ENCODE assay signal across 8 cellular contexts in genomic region chr19:17094694-17095093, GRCh38. TPM values are rescaled to one million over a fixed set of nuclear protein-coding genes. Genes with fewer than 3 reads are reported as not detected.
DNase-seq lines count a peak whose midpoint lies in the region; ATAC-seq, FAIRE-seq and TF ChIP-seq lines count a peak whose summit lies in the region.
"Not testable (repeated sequence)": the region's sequence is repeated elsewhere in the genome, so short reads cannot be mapped to it uniquely, and the experiment has no call there.

No MANE protein-coding gene starts in this region.

- H3K9me3 ChIP-seq in IMR-90 (ENCODE audit: control insufficient read depth, insufficient read depth, low read length); K562 (replicated peaks; ENCODE audit: control insufficient read depth, insufficient read depth, low read depth, low read length); esophagus squamous epithelium; hepatocyte (ENCODE audit: low read depth); mucosa of rectum (ENCODE audit: control insufficient read depth in 2 of 2, low read length in 2 of 2); sigmoid colon; stomach smooth muscle (ENCODE audit: control insufficient read depth in 2 of 2, low read length in 2 of 2); uterus: not testable (repeated sequence)

- H3K4me3 ChIP-seq in IMR-90 (ENCODE audit: insufficient read depth, low read depth, low read length); K562; esophagus squamous epithelium; hepatocyte; mucosa of rectum (ENCODE audit: low read length in 2 of 2); sigmoid colon; uterus: not testable (repeated sequence)
- peak overlapping the region in 1 of 2 donors; percentile 8 for H3K4me3 ChIP-seq in stomach smooth muscle (ENCODE audit: low read length in 2 of 2)

- H3K4me2 ChIP-seq in IMR-90 (ENCODE audit: low read depth, low read length); K562 (ENCODE audit: insufficient read depth, low read length); hepatocyte: not testable (repeated sequence)

- dilution Hi-C loops in IMR-90 (cut with HindIII; ENCODE audit: low sequenced_read_pairs, unreplicated experiment) = not testable (repeated sequence)

- not testable (repeated sequence) for H4K91ac ChIP-seq in IMR-90 (ENCODE audit: insufficient read depth, low read depth, low read length)

- H3K9me1 ChIP-seq in IMR-90 (ENCODE audit: insufficient read depth, low read length) = peaks cover 32% of the 10 kb centered on the region
- not testable (repeated sequence) for H3K9me1 ChIP-seq in K562 (ENCODE audit: control insufficient read depth, insufficient read depth, low read length)

- peaks cover 16 to 70% of the 10 kb centered on the region in 2 experiments for H3K79me1 ChIP-seq in IMR-90 (ENCODE audit: low read depth in 1 of 2, low read length in 2 of 2)

- not testable (repeated sequence) for H4K5ac ChIP-seq in IMR-90 (ENCODE audit: low read depth, low read length)

- peak overlapping the region; percentile 50; the same call in 1 of the 2 replicates for H3K27ac ChIP-seq in IMR-90 (ENCODE audit: insufficient read depth, low read length)
- H3K27ac ChIP-seq in K562 (ENCODE audit: extremely low read depth, low read depth, low read length) = not testable (repeated sequence)
- H3K27ac ChIP-seq in esophagus squamous epithelium = peak overlapping the region; percentile 49 to 84 (median 76)
- peak overlapping the region; percentile 70 for H3K27ac ChIP-seq in hepatocyte
- H3K27ac ChIP-seq in mucosa of rectum (ENCODE audit: low read depth in 2 of 2, low read length in 2 of 2) = peak overlapping the region; percentile 48 to 64
- H3K27ac ChIP-seq in sigmoid colon = peak overlapping the region; percentile 63 to 94 (median 77)
- peak overlapping the region; percentile 60 for H3K27ac ChIP-seq in stomach smooth muscle (ENCODE audit: low read length)
- peak overlapping the region; percentile 83 to 91 for H3K27ac ChIP-seq in uterus

- not testable (repeated sequence) for H3K9ac ChIP-seq in IMR-90 (ENCODE audit: low read depth, low read length); K562 (ENCODE audit: insufficient read depth in 1 of 2, low read depth in 2 of 2, low read length in 2 of 2); mucosa of rectum (ENCODE audit: low read depth in 1 of 2, low read length in 2 of 2); stomach smooth muscle (ENCODE audit: low read length in 2 of 2)

- H4K20me1 ChIP-seq in IMR-90 (ENCODE audit: insufficient read depth, low read length) = peaks cover 58% of the 10 kb centered on the region
- not testable (repeated sequence) for H4K20me1 ChIP-seq in K562 (replicated peaks; ENCODE audit: control insufficient read depth, insufficient read depth, low read length); hepatocyte (ENCODE audit: insufficient read depth, poor library complexity, severe bottlenecking)

- H3K56ac ChIP-seq in IMR-90 (ENCODE audit: extremely low read depth, insufficient read depth, low read length) = not testable (repeated sequence)

- H3K18ac ChIP-seq in IMR-90 (ENCODE audit: low read depth, low read length) = not testable (repeated sequence)

- DNase-seq in IMR-90; K562 (ENCODE audit: extremely low read depth in 1 of 4, low spot score in 3 of 4); esophagus squamous epithelium (lab: John Stamatoyannopoulos, UW); hepatocyte (ENCODE audit: low spot score); sigmoid colon; uterus: not testable (repeated sequence)

- not testable (repeated sequence) for H2AFZ ChIP-seq in IMR-90 (replicated peaks; ENCODE audit: low read length, poor library complexity); K562 (ENCODE audit: low read depth, low read length); hepatocyte

- not testable (repeated sequence) for H2BK15ac ChIP-seq in IMR-90 (ENCODE audit: low read depth, low read length)

- not testable (repeated sequence) for H3K36me3 ChIP-seq in IMR-90 (ENCODE audit: control insufficient read depth, insufficient read depth, low read length); esophagus squamous epithelium; hepatocyte (replicated peaks; ENCODE audit: insufficient read depth, low read depth); mucosa of rectum (ENCODE audit: control insufficient read depth in 2 of 2, insufficient read depth in 2 of 2, low read length in 2 of 2); sigmoid colon; stomach smooth muscle (ENCODE audit: control insufficient read depth in 2 of 2, insufficient read depth in 2 of 2, low read length in 2 of 2); uterus
- peaks cover 10% of the 10 kb centered on the region; the same call in 2 of the 3 replicates for H3K36me3 ChIP-seq in K562 (ENCODE audit: control insufficient read depth, insufficient read depth, low read length)

- not testable (repeated sequence) for H3K27me3 ChIP-seq in IMR-90 (ENCODE audit: control insufficient read depth, insufficient read depth, low read length); K562 (ENCODE audit: control insufficient read depth in 2 of 2, insufficient read depth in 2 of 2, low read length in 2 of 2); esophagus squamous epithelium; hepatocyte; mucosa of rectum (ENCODE audit: control insufficient read depth in 2 of 2, insufficient read depth in 2 of 2, low read length in 2 of 2); sigmoid colon; stomach smooth muscle (ENCODE audit: control insufficient read depth in 1 of 2, insufficient read depth in 2 of 2, low read length in 2 of 2); uterus

- not testable (repeated sequence) for H2BK120ac ChIP-seq in IMR-90 (ENCODE audit: low read depth, low read length)

- H2AK9ac ChIP-seq in IMR-90 (replicated peaks; ENCODE audit: low read depth, low read length, poor library complexity) = not testable (repeated sequence)

- peak overlapping the region; percentile 30 for H2BK5ac ChIP-seq in IMR-90 (ENCODE audit: low read depth, low read length, poor library complexity, severe bottlenecking)

- in situ Hi-C loops in IMR-90 (cut with MboI; ENCODE audit: low sequenced_read_pairs); K562 (cut with MboI): not testable (repeated sequence)

- H3K14ac ChIP-seq in IMR-90 (replicated peaks; ENCODE audit: low read depth, low read length) = not testable (repeated sequence)

- TF ChIP-seq POLR2A in IMR-90 (IDR thresholded peaks at IDR 0.05; ENCODE audit: low read depth, low read length); K562 (conservative IDR thresholded peaks at IDR 0.05); esophagus squamous epithelium (IDR thresholded peaks at IDR 0.05); sigmoid colon (IDR thresholded peaks at IDR 0.05); uterus (IDR thresholded peaks at IDR 0.05): not testable (repeated sequence)

- not testable (repeated sequence) for H2BK20ac ChIP-seq in IMR-90 (ENCODE audit: low read depth, low read length)

- not testable (repeated sequence) for ATAC-seq in IMR-90 (ENCODE audit: low read depth); K562

- POLR2A ChIA-PET in IMR-90 (lab: Charles Lee; ENCODE audit: unreplicated experiment) = not testable (repeated sequence)
- POLR2A ChIA-PET in K562 (lab: Yijun Ruan, JAX) = interaction anchor here (0.6 to 1.2 kb wide), 3 partner anchors 10 to 20 kb away, joined by 3 to 7 read pairs (median 3); partner anchors contain the start of gene HAUS8

- TF ChIP-seq CTCF in IMR-90 (conservative IDR thresholded peaks at IDR 0.05; ENCODE audit: low read depth, low read length); K562 (IDR thresholded peaks at IDR 0.05 in 2 of 3, conservative IDR thresholded peaks at IDR 0.05 in 1 of 3; ENCODE audit: insufficient read depth in 2 of 3, low read depth in 1 of 3, low read length in 3 of 3); esophagus squamous epithelium (IDR thresholded peaks at IDR 0.05); hepatocyte (IDR thresholded peaks at IDR 0.05; ENCODE audit: poor library complexity); sigmoid colon (IDR thresholded peaks at IDR 0.05); uterus (IDR thresholded peaks at IDR 0.05): not testable (repeated sequence)

- not testable (repeated sequence) for H3K9me2 ChIP-seq in hepatocyte (replicated peaks; ENCODE audit: insufficient read depth)

- CTCF ChIA-PET in IMR-90 (lab: Yijun Ruan, JAX); K562 (lab: Yijun Ruan, JAX; ENCODE audit: low intra/inter-chr PET ratio): not testable (repeated sequence)

- TF ChIP-seq RAD21 in IMR-90 (IDR thresholded peaks at IDR 0.05; ENCODE audit: low read length); K562 (CRISPR knock-in tag; conservative IDR thresholded peaks at IDR 0.05 in 1 of 2, IDR thresholded peaks at IDR 0.05 in 1 of 2): not testable (repeated sequence)

- H2AK5ac ChIP-seq in IMR-90 (ENCODE audit: low read depth, low read length) = not testable (repeated sequence)

- peak overlapping the region in 1 of 2 experiments; percentile 19; a peak in 1 of 4 replicates for H4K8ac ChIP-seq in IMR-90 (ENCODE audit: low read depth in 2 of 2, low read length in 2 of 2)

- H3K4ac ChIP-seq in IMR-90 (ENCODE audit: low read depth, low read length) = peak overlapping the region; percentile 53; the same call in 1 of the 2 replicates

- BruUV-seq in IMR-90 (replicated peaks; lab: Mats Ljungman, UMichigan); K562 (replicated peaks; lab: Mats Ljungman, UMichigan): not testable (repeated sequence)

- intact Hi-C loops in IMR-90 (cut with micrococcal nuclease); K562 (cut with micrococcal nuclease); esophagus squamous epithelium (cut with DNase I); sigmoid colon (cut with DNase I); uterus (cut with DNase I; ENCODE audit: low total_unique reads): not testable (repeated sequence)

- H3K23ac ChIP-seq in IMR-90 (ENCODE audit: low read depth, low read length) = not testable (repeated sequence)

- peaks cover 23% of the 10 kb centered on the region for H3K4me1 ChIP-seq in IMR-90 (ENCODE audit: control insufficient read depth, insufficient read depth, low read length)
- peaks cover 30 to 34% of the 10 kb centered on the region in 2 experiments for H3K4me1 ChIP-seq in K562 (replicated peaks in 1 of 2; ENCODE audit: control insufficient read depth in 2 of 2, insufficient read depth in 2 of 2, low read length in 2 of 2)
- peaks cover 8 to 63% (median 20%) of the 10 kb centered on the region in 3 donors for H3K4me1 ChIP-seq in esophagus squamous epithelium
- peaks cover 18% of the 10 kb centered on the region for H3K4me1 ChIP-seq in hepatocyte (ENCODE audit: insufficient read depth)
- H3K4me1 ChIP-seq in mucosa of rectum (ENCODE audit: control insufficient read depth in 2 of 2, insufficient read depth in 2 of 2, low read length in 2 of 2) = peaks cover 13 to 15% of the 10 kb centered on the region in 2 donors
- peaks cover 0 to 81% (median 54%) of the 10 kb centered on the region in 4 donors for H3K4me1 ChIP-seq in sigmoid colon
- H3K4me1 ChIP-seq in stomach smooth muscle (ENCODE audit: control insufficient read depth, insufficient read depth, low read length) = peaks cover 18% of the 10 kb centered on the region
- peaks cover 4 to 15% of the 10 kb centered on the region in 2 donors for H3K4me1 ChIP-seq in uterus

- H3K79me2 ChIP-seq in K562 (ENCODE audit: control insufficient read depth, insufficient read depth, low read length) (peaks cover 84% of the 10 kb centered on the region), hepatocyte (peaks cover 85% of the 10 kb centered on the region)

- not testable (repeated sequence) for TF ChIP-seq EP300 in K562 (IDR thresholded peaks at IDR 0.05; ENCODE audit: low read length); sigmoid colon (IDR thresholded peaks at IDR 0.05)

- not testable (repeated sequence) for FAIRE-seq in K562 (lab: Jason Lieb, UNC)

- WGBS in IMR-90 (ENCODE audit: extremely low coverage in 2 of 2, insufficient read length in 1 of 2), 2 experiments = 100% methylated on average over 2 of the region's 3 CpGs; no CpG with 5 or more reads in 1 of the 2 experiments
- 82% methylated on average over 3 of the region's 3 CpGs for WGBS in K562 (ENCODE audit: insufficient coverage, low coverage, missing lambda C conversion rate)
- 80 to 83% methylated on average over 3 of the region's 3 CpGs for WGBS in esophagus squamous epithelium, 2 donors
- 100% methylated on average over 3 of the region's 3 CpGs for WGBS in hepatocyte (ENCODE audit: low lambda C conversion rate, missing lambda C conversion rate)
- WGBS in sigmoid colon, 2 donors = 94 to 95% methylated on average over 3 of the region's 3 CpGs

RNA-seq across cellular contexts. Expression of gene MYO9B, which starts 19.1 kb away (rescaled TPM):
- total RNA-seq in IMR-90 (2012; rRNA removed) = 59.7 and 61.8 TPM in 2 replicates
- 77.8 and 91.3 TPM in 2 replicates for polyA plus RNA-seq in IMR-90 (2012; rRNA removed)
- polyA plus RNA-seq in IMR-90 (2012; cell fraction: cytosol; rRNA removed) = 40.1 and 51.5 TPM in 2 replicates
- 248 and 366 TPM in 2 replicates for polyA plus RNA-seq in IMR-90 (2012; cell fraction: nucleus; rRNA removed; ENCODE audit: low replicate concordance)
- 236 and 527 TPM in 2 replicates for total RNA-seq in K562 (2011; cell fraction: chromatin; rRNA removed; ENCODE audit: low replicate concordance)
- total RNA-seq in K562 (2011; cell fraction: nucleolus; rRNA removed) = 224 and 226 TPM in 2 replicates
- 197 and 205 TPM in 2 replicates for total RNA-seq in K562 (2011; cell fraction: nucleoplasm; rRNA removed)
- 31.7 and 48.0 TPM in 2 replicates for total RNA-seq in K562 (2014; rRNA removed)
- 17.5 and 18.5 TPM in 2 replicates for total RNA-seq in K562 (2014; rRNA removed; fragmentation: Illumina TruSeq; extraction: Trizol)
- total RNA-seq in K562 (2015; rRNA removed; fragmentation: Illumina TruSeq; extraction: Trizol) = 23.0 and 23.5 TPM in 2 replicates
- 66.5 and 77.6 TPM in 2 replicates for total RNA-seq in K562 (2021)
- polyA plus RNA-seq in K562 (2011; rRNA removed) = 18.7 and 38.8 TPM in 2 replicates
- polyA plus RNA-seq in K562 (2011; cell fraction: cytosol; rRNA removed) = 18.1 and 19.7 TPM in 2 replicates
- 257 and 300 TPM in 2 replicates for polyA plus RNA-seq in K562 (2011; cell fraction: nucleus; rRNA removed)
- polyA plus RNA-seq in K562 (2012) = 42.8 and 67.6 TPM in 2 replicates
- 33.1 and 34.3 TPM in 2 replicates for polyA plus RNA-seq in K562 (2014; fragmentation: Illumina TruSeq; extraction: Trizol)
- 1 to 10 TPM; 2.4 to 3.0 TPM for polyA plus RNA-seq in K562 (2014; fragmentation: Nextera tagmentation; extraction: Ambion mirVana)
- 36.3 and 41.4 TPM in 2 replicates for polyA plus RNA-seq in K562 (2014; rRNA removed)
- polyA minus RNA-seq in K562 (2011; rRNA and poly(A)+ RNA removed) = 30.7 and 36.0 TPM in 2 replicates
- polyA minus RNA-seq in K562 (2011; cell fraction: cytosol; rRNA and poly(A)+ RNA removed) = 38.7 and 60.5 TPM in 2 replicates
- polyA minus RNA-seq in K562 (2011; cell fraction: nucleus; rRNA and poly(A)+ RNA removed) = 78.2 and 87.4 TPM in 2 replicates
- 10 to 100 TPM; 25.5 to 60.5 (median 39.5) TPM for total RNA-seq in esophagus squamous epithelium
- total RNA-seq in hepatocyte = 29.1 and 32.4 TPM in 2 replicates
- polyA plus RNA-seq in hepatocyte = 29.3 and 29.9 TPM in 2 replicates
- total RNA-seq in sigmoid colon = 10 to 100 TPM; 42.8 to 95.0 (median 58.3) TPM
- polyA plus RNA-seq in sigmoid colon = 10 to 100 TPM; 24.6 to 85.9 (median 29.8) TPM
- total RNA-seq in uterus = 100 to 1,000 TPM in 1 of 4 donors, 10 to 100 TPM in 3; 17.6 to 117 (median 54.1) TPM

RNA-seq across cellular contexts. Expression of gene HAUS8, which starts 19.4 kb away (rescaled TPM):
- total RNA-seq in IMR-90 (2012; rRNA removed) (3.4 and 3.9 TPM in 2 replicates), K562 (2014; rRNA removed) (23.3 and 28.2 TPM in 2 replicates), K562 (2014; rRNA removed; fragmentation: Illumina TruSeq; extraction: Trizol) (20.5 and 22.1 TPM in 2 replicates), K562 (2015; rRNA removed; fragmentation: Illumina TruSeq; extraction: Trizol) (22.6 and 22.8 TPM in 2 replicates), K562 (2021) (44.8 and 49.9 TPM in 2 replicates), esophagus squamous epithelium (1 to 10 TPM; 3.0 to 5.8 (median 3.2) TPM), hepatocyte (2.8 and 6.3 TPM in 2 replicates), sigmoid colon (10 to 100 TPM in 2 of 4 donors, 1 to 10 TPM in 2; 6.7 to 14.1 (median 11.1) TPM), uterus (10 to 100 TPM in 2 of 4 donors, 1 to 10 TPM in 2; 2.6 to 11.5 (median 6.9) TPM)
- polyA plus RNA-seq in IMR-90 (2012; rRNA removed) (12.8 and 14.2 TPM in 2 replicates), K562 (2011; rRNA removed) (36.0 and 37.0 TPM in 2 replicates), K562 (2014; fragmentation: Illumina TruSeq; extraction: Trizol) (34.9 and 38.9 TPM in 2 replicates), K562 (2014; fragmentation: Nextera tagmentation; extraction: Ambion mirVana) (10 to 100 TPM; 34.5 to 53.2 TPM), K562 (2014; rRNA removed) (39.6 and 45.1 TPM in 2 replicates), hepatocyte (5.5 and 8.5 TPM in 2 replicates), sigmoid colon (10 to 100 TPM in 2 of 3 donors, 1 to 10 TPM in 1; 9.6 to 14.8 (median 10.4) TPM)
- 5.6 and 11.0 TPM in 2 replicates for polyA plus RNA-seq in IMR-90 (2012; cell fraction: cytosol; rRNA removed)
- polyA plus RNA-seq in IMR-90 (2012; cell fraction: nucleus; rRNA removed; ENCODE audit: low replicate concordance) = 9.8 and 12.0 TPM in 2 replicates
- 66.7 and 93.9 TPM in 2 replicates for total RNA-seq in K562 (2011; cell fraction: chromatin; rRNA removed; ENCODE audit: low replicate concordance)
- 51.6 and 54.4 TPM in 2 replicates for total RNA-seq in K562 (2011; cell fraction: nucleolus; rRNA removed)
- total RNA-seq in K562 (2011; cell fraction: nucleoplasm; rRNA removed) = 56.7 and 58.4 TPM in 2 replicates
- 21.9 and 29.0 TPM in 2 replicates for polyA plus RNA-seq in K562 (2011; cell fraction: cytosol; rRNA removed)
- polyA plus RNA-seq in K562 (2011; cell fraction: nucleus; rRNA removed) = 44.9 and 51.5 TPM in 2 replicates
- polyA plus RNA-seq in K562 (2012) = 22.9 and 35.2 TPM in 2 replicates
- 20.4 and 22.9 TPM in 2 replicates for polyA minus RNA-seq in K562 (2011; rRNA and poly(A)+ RNA removed)
- 18.8 and 19.5 TPM in 2 replicates for polyA minus RNA-seq in K562 (2011; cell fraction: cytosol; rRNA and poly(A)+ RNA removed)
- polyA minus RNA-seq in K562 (2011; cell fraction: nucleus; rRNA and poly(A)+ RNA removed) = 14.0 and 19.4 TPM in 2 replicates
